10 cellular contexts compared by ENCODE assay signal in genomic region chr4:169249214-169249973, GRCh38. TPM values are rescaled to one million over a fixed set of nuclear protein-coding genes. Genes with fewer than 3 reads are reported as not detected.
DNase-seq lines count a peak whose midpoint lies in the region; ATAC-seq, FAIRE-seq and TF ChIP-seq lines count a peak whose summit lies in the region.
"Had no signal": no experiment of that assay in that cellular context is flagged by ENCODE, and none has a peak within 500 bp of the region (broad histone marks: within the 10 kb centered on the region; RNA-seq: fewer than 3 reads in every experiment).

No MANE protein-coding gene starts in this region.

- peaks cover 0 to 4% of the 10 kb centered on the region in 2 donors for H3K36me3 ChIP-seq in lung (ENCODE audit: control insufficient read depth in 2 of 2, insufficient read depth in 2 of 2, low read length in 2 of 2)

- POLR2A ChIA-PET in CD4-positive, alpha-beta T cell (lab: Charles Lee), result no interaction called here

- H3K27me3 ChIP-seq in lung (ENCODE audit: control insufficient read depth, insufficient read depth), result no peaks in the 10 kb centered on the region
- H3K27me3 ChIP-seq in CD4-positive, alpha-beta T cell (ENCODE audit: control insufficient read depth, insufficient read depth, low read length), result no peaks in the 10 kb centered on the region

- H3K36me3 Mint-ChIP-seq in CD4-positive, alpha-beta T cell (ENCODE audit: low read depth), result no peaks in the 10 kb centered on the region

- ATAC-seq in HG03108 (IDR thresholded peaks at IDR 0.05; ENCODE audit: unreplicated experiment) (peak; percentile 81), lung (ENCODE audit: insufficient read depth, low FRiP score) (peak; percentile 78)
- no peak for ATAC-seq in CD4-positive, alpha-beta T cell (ENCODE audit: poor library complexity)

- peaks cover 6 to 28% of the 10 kb centered on the region in 2 donors for H3K4me1 ChIP-seq in lung (ENCODE audit: control insufficient read depth in 2 of 2, insufficient read depth in 2 of 2, low read length in 2 of 2)

- no peak overlapping the region for H3K4me3 ChIP-seq in astrocyte of the spinal cord (ENCODE audit: low read depth, low read length)
- H3K4me3 ChIP-seq in lung, result no peak overlapping the region

- no peak for DNase-seq in GM18507 (ENCODE audit: extremely low spot score, insufficient read length, low read depth)
- DNase-seq in astrocyte of the spinal cord (ENCODE audit: low read depth, low spot score), result peak; percentile 72
- no peak for DNase-seq in lung (ENCODE audit: low spot score)
- no peak for DNase-seq in D721Med (ENCODE audit: insufficient read length, low spot score)
- no peak for DNase-seq in Kasumi-1 (lab: John Stamatoyannopoulos, UW)
- DNase-seq in CD4-positive, alpha-beta T cell, result no peak
- no peak for DNase-seq in NCI-H187 (lab: John Stamatoyannopoulos, UW)
- DNase-seq: activated naive CD4-positive, alpha-beta T cell treated with anti-CD3 and anti-CD28 coated beads for 36 hours had no signal

- peak; percentile 61 for FAIRE-seq in GM18507 (lab: Jason Lieb, UNC)
- no peak for FAIRE-seq in D721Med (lab: Jason Lieb, UNC)

- peak overlapping the region in 1 of 2 donors; percentile 74 for H3K27ac ChIP-seq in lung (ENCODE audit: low read depth in 1 of 2, low read length in 1 of 2)
- H3K27ac ChIP-seq in CD4-positive, alpha-beta T cell (ENCODE audit: low read depth, low read length), result no peak overlapping the region

- 44% methylated on average over 6 of the region's 6 CpGs for WGBS in lung, 2 donors

- in situ Hi-C loops in astrocyte of the spinal cord (cut with HindIII; ENCODE audit: low sequenced_read_pairs), result no loop called here

- H3K27ac Mint-ChIP-seq in CD4-positive, alpha-beta T cell, result no peak overlapping the region
- H3K27ac Mint-ChIP-seq: activated naive CD4-positive, alpha-beta T cell treated with anti-CD3 and anti-CD28 coated beads for 36 hours had no signal

- H3K9me3 ChIP-seq in lung (ENCODE audit: control insufficient read depth in 2 of 2, insufficient read depth in 1 of 2, low read length in 1 of 2), result no peaks in the 10 kb centered on the region
- H3K9me3 ChIP-seq in CD4-positive, alpha-beta T cell (ENCODE audit: control insufficient read depth, low read length), result no peaks in the 10 kb centered on the region

- H3K9me3 Mint-ChIP-seq in CD4-positive, alpha-beta T cell, result no peaks in the 10 kb centered on the region
- H3K9me3 Mint-ChIP-seq: activated naive CD4-positive, alpha-beta T cell treated with anti-CD3 and anti-CD28 coated beads for 36 hours; IgD-negative memory B cell had no signal

- H3K27me3 Mint-ChIP-seq in CD4-positive, alpha-beta T cell, result peaks cover 13% of the 10 kb centered on the region
- H3K27me3 Mint-ChIP-seq: IgD-negative memory B cell had no signal

- CTCF ChIA-PET in CD4-positive, alpha-beta T cell (lab: Charles Lee), result no interaction called here

- TF ChIP-seq CTCF in astrocyte of the spinal cord (IDR thresholded peaks at IDR 0.05; ENCODE audit: low read depth, low read length) (no peak), lung (IDR thresholded peaks at IDR 0.05; ENCODE audit: control extremely low read depth, extremely low read depth) (no peak), D721Med (IDR thresholded peaks at IDR 0.05; ENCODE audit: insufficient read depth, missing control alignments) (no peak)
- no peak for TF ChIP-seq CTCF in CD4-positive, alpha-beta T cell (IDR thresholded peaks at IDR 0.05)

- intact Hi-C loops in CD4-positive, alpha-beta T cell (cut with DNase I, micrococcal nuclease), result no loop called here

- no peaks in the 10 kb centered on the region for H3K4me1 Mint-ChIP-seq in CD4-positive, alpha-beta T cell (ENCODE audit: low read depth)

- H3K4me3 Mint-ChIP-seq in CD4-positive, alpha-beta T cell, result no peak overlapping the region
- H3K4me3 Mint-ChIP-seq: activated naive CD4-positive, alpha-beta T cell treated with anti-CD3 and anti-CD28 coated beads for 36 hours; IgD-negative memory B cell had no signal

RNA-seq across cellular contexts. Expression of gene SH3RF1, which starts 21.4 kb away (rescaled TPM):
- total RNA-seq in lung, result 10 to 100 TPM; 26.0 to 33.1 TPM
- polyA plus RNA-seq in lung, result 1 to 10 TPM; 5.3 to 6.6 TPM
- under 1 TPM in 1 of 2 experiments, not detected in 1; 0.25 TPM for total RNA-seq in CD4-positive, alpha-beta T cell

Comparison
In these comparisons a context has a peak if more than half of its experiments do, and no peak if none do; other contexts are left out.
1. RNA of gene SH3RF1, which starts 21.4 kb away (total RNA-seq): 26.0 to 33.1 TPM in lung; 0.25 TPM in CD4-positive, alpha-beta T cell; every median in the first group is over 10 times any median in the second.